ENCODE assay signal across 11 cellular contexts in the genomic region with DNA sequence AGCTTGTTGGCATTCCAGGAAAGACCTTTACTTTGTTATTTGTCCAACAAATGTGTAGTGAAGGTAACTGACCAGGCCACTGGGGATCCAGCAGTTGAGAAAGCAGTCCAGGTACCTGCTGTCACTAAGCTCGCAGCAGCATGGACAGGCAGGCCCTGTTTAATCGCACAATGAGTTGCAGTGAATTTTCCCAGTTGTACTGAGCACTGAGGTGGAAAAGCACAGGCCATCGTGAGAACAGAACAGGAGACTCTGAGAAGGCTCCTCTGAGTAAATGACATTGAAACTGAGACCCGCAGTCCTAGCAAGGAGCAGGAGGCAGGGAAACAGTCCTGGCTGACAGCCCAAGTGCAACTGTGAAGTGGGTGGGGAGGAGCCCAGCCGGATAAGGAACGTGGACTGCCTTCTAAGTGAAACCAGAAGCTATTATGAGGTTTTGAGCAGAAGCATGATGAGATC. TPM values are rescaled to one million over a fixed set of nuclear protein-coding genes. Genes with fewer than 3 reads are reported as not detected.
DNase-seq lines count a peak whose midpoint lies in the region; ATAC-seq, FAIRE-seq and TF ChIP-seq lines count a peak whose summit lies in the region.
"Had no signal": no experiment of that assay in that cellular context is flagged by ENCODE, and none has a peak within 500 bp of the region (broad histone marks: within the 10 kb centered on the region; RNA-seq: fewer than 3 reads in every experiment).

No MANE protein-coding gene starts in this region.

- H2AFZ ChIP-seq in GM12878 (ENCODE audit: control insufficient read depth, low read depth, low read length): no peak overlapping the region; the same call in 1 of the 2 replicates

- TF ChIP-seq POLR2A in GM12878 (IDR thresholded peaks at IDR 0.05; ENCODE audit: low read depth, low read length): no peak

- TF ChIP-seq EP300 in GM12878 (IDR thresholded peaks at IDR 0.05; ENCODE audit: borderline replicate concordance in 1 of 2, control insufficient read depth in 1 of 2, low read depth in 2 of 2, low read length in 2 of 2): no peak

- no peak overlapping the region; the same call in 1 of the 2 replicates for H3K27ac ChIP-seq in GM12878 (ENCODE audit: control insufficient read depth, insufficient read depth)
- H3K27ac ChIP-seq in lung (ENCODE audit: low read depth in 1 of 2, low read length in 1 of 2): peak overlapping the region in 1 of 2 donors; percentile 65
- no peak overlapping the region for H3K27ac ChIP-seq in aorta (ENCODE audit: low read depth in 1 of 2, low read length in 2 of 2)

- H3K4me2 ChIP-seq in GM12878 (ENCODE audit: control insufficient read depth, insufficient read depth): no peak overlapping the region

- POLR2A ChIA-PET in GM12878 (lab: Charles Lee): no interaction called here

- H3K4me1 ChIP-seq in GM12878 (ENCODE audit: control insufficient read depth, insufficient read depth, low read length): peaks cover 10% of the 10 kb centered on the region
- peaks cover 3% of the 10 kb centered on the region in 2 donors for H3K4me1 ChIP-seq in lung (ENCODE audit: control insufficient read depth in 2 of 2, insufficient read depth in 2 of 2, low read length in 2 of 2)
- no peaks in the 10 kb centered on the region for H3K4me1 ChIP-seq in aorta (ENCODE audit: control insufficient read depth in 1 of 2, insufficient read depth in 2 of 2, low read length in 2 of 2)

- 21% methylated on average over 6 of the region's 6 CpGs for WGBS in GM12878 (ENCODE audit: insufficient coverage, insufficient replicate concordance, low lambda C conversion rate, missing lambda C conversion rate)
- 34 to 52% methylated on average over 6 of the region's 6 CpGs for WGBS in lung, 2 donors
- 35 to 36% methylated on average over 6 of the region's 6 CpGs for WGBS in aorta, 2 donors

- no peaks in the 10 kb centered on the region for H3K9me3 ChIP-seq in GM12878 (replicated peaks; ENCODE audit: control insufficient read depth, insufficient read depth, low read length)
- no peaks in the 10 kb centered on the region for H3K9me3 ChIP-seq in lung (ENCODE audit: control insufficient read depth in 2 of 2, insufficient read depth in 1 of 2, low read length in 1 of 2)
- H3K9me3 ChIP-seq in aorta (ENCODE audit: control insufficient read depth, low read length): no peaks in the 10 kb centered on the region

- no peak for TF ChIP-seq RAD21 in GM12878 (IDR thresholded peaks at IDR 0.05; ENCODE audit: insufficient read depth, low read depth, low read length)

- peak; percentile 70 for ATAC-seq in Right ventricle myocardium inferior
- ATAC-seq in GM12878: peak; percentile 46
- ATAC-seq in lung (ENCODE audit: insufficient read depth, low FRiP score): peak; percentile 61
- peak; percentile 11 for ATAC-seq in aorta (ENCODE audit: low FRiP score)
- ATAC-seq in HG02763 (IDR thresholded peaks at IDR 0.05; ENCODE audit: unreplicated experiment): no peak

- H3K9ac ChIP-seq in GM12878 (ENCODE audit: control insufficient read depth, insufficient read depth, low read length): no peak overlapping the region

- H4K20me1 ChIP-seq in GM12878 (ENCODE audit: control insufficient read depth, insufficient read depth): no peaks in the 10 kb centered on the region

- BruUV-seq in GM12878 (replicated peaks; lab: Mats Ljungman, UMichigan): no TSS peak

- H3K79me2 ChIP-seq in GM12878 (ENCODE audit: control insufficient read depth, insufficient read depth, low read length): no peaks in the 10 kb centered on the region

- H3K4me3 ChIP-seq in GM12878 (no peak overlapping the region), lung (no peak overlapping the region), aorta (ENCODE audit: low read length in 2 of 2) (no peak overlapping the region)

- H3K36me3 ChIP-seq in GM12878 (ENCODE audit: control insufficient read depth in 2 of 2, insufficient read depth in 2 of 2, low read length in 1 of 2): no peaks in the 10 kb centered on the region
- H3K36me3 ChIP-seq in lung (ENCODE audit: control insufficient read depth in 2 of 2, insufficient read depth in 2 of 2, low read length in 2 of 2): no peaks in the 10 kb centered on the region
- no peaks in the 10 kb centered on the region for H3K36me3 ChIP-seq in aorta (ENCODE audit: control insufficient read depth in 1 of 2, insufficient read depth in 2 of 2, low read length in 1 of 2)

- in situ Hi-C loops in GM12878 (cut with MboI): no loop called here

- no peak for FAIRE-seq in GM12878 (lab: Jason Lieb, UNC)
- FAIRE-seq: colon had no signal

- H3K27me3 ChIP-seq in GM12878 (replicated peaks in 1 of 2; ENCODE audit: control insufficient read depth in 2 of 2, insufficient read depth in 2 of 2, low read length in 1 of 2) (no peaks in the 10 kb centered on the region; a peak in 1 of 4 replicates), lung (ENCODE audit: control insufficient read depth, insufficient read depth) (no peaks in the 10 kb centered on the region), aorta (ENCODE audit: control insufficient read depth in 1 of 2, insufficient read depth in 2 of 2, low read length in 1 of 2) (no peaks in the 10 kb centered on the region)

- TF ChIP-seq CTCF in GM12878 (IDR thresholded peaks at IDR 0.05 in 2 of 3, conservative IDR thresholded peaks at IDR 0.05 in 1 of 3; ENCODE audit: control insufficient read depth in 2 of 3, extremely low read depth in 1 of 3, insufficient read depth in 1 of 3, low read depth in 3 of 3, low read length in 3 of 3): no peak
- TF ChIP-seq CTCF in lung (IDR thresholded peaks at IDR 0.05; ENCODE audit: control extremely low read depth, extremely low read depth): no peak

- CTCF ChIA-PET in GM12878 (lab: Yijun Ruan, JAX): interaction anchor here (1.0 kb wide), 1 partner anchor 85 kb away, joined by 4 read pairs; no protein-coding TSS in a partner anchor

- SMC1A ChIA-PET in GM12878 (lab: Charles Lee; ENCODE audit: uncharacterized antibody, unreplicated experiment): interaction anchor here (1.5 kb wide), 1 partner anchor 160 kb away, joined by 3 read pairs; no protein-coding TSS in a partner anchor

- DNase-seq in Right ventricle myocardium inferior (ENCODE audit: missing footprints) (no peak), cardiac septum (ENCODE audit: low spot score) (no peak), GM12878 (ENCODE audit: low read depth, low spot score) (peak; percentile 16), lung (ENCODE audit: low spot score) (peak; percentile 72), aorta (no peak), ureter (ENCODE audit: low spot score) (no peak), ecto neural progenitor cell (ENCODE audit: low spot score) (no peak)
- DNase-seq: activated CD8-positive, alpha-beta memory T cell treated with anti-CD3 and anti-CD28 coated beads, Interleukin-2, amount 50 U/mL, for 4 hours; NCI-H1436 treated with DMSO at 0.1 percent for 48 hours had no signal

- intact Hi-C loops in Right ventricle myocardium inferior (cut with DNase I): no loop called here
- intact Hi-C loops in cardiac septum (cut with DNase I): no loop called here
- intact Hi-C loops in GM12878 (cut with micrococcal nuclease; ENCODE audit: unreplicated experiment): no loop called here
- intact Hi-C loops in aorta (cut with DNase I): no loop called here

- RAD21 ChIA-PET in GM12878 (lab: Charles Lee; ENCODE audit: unreplicated experiment): no interaction called here

TF ChIP-seq in GM12878, 131 proteins besides CTCF, POLR2A, EP300 and RAD21:
- TF ChIP-seq, protein P1, sequence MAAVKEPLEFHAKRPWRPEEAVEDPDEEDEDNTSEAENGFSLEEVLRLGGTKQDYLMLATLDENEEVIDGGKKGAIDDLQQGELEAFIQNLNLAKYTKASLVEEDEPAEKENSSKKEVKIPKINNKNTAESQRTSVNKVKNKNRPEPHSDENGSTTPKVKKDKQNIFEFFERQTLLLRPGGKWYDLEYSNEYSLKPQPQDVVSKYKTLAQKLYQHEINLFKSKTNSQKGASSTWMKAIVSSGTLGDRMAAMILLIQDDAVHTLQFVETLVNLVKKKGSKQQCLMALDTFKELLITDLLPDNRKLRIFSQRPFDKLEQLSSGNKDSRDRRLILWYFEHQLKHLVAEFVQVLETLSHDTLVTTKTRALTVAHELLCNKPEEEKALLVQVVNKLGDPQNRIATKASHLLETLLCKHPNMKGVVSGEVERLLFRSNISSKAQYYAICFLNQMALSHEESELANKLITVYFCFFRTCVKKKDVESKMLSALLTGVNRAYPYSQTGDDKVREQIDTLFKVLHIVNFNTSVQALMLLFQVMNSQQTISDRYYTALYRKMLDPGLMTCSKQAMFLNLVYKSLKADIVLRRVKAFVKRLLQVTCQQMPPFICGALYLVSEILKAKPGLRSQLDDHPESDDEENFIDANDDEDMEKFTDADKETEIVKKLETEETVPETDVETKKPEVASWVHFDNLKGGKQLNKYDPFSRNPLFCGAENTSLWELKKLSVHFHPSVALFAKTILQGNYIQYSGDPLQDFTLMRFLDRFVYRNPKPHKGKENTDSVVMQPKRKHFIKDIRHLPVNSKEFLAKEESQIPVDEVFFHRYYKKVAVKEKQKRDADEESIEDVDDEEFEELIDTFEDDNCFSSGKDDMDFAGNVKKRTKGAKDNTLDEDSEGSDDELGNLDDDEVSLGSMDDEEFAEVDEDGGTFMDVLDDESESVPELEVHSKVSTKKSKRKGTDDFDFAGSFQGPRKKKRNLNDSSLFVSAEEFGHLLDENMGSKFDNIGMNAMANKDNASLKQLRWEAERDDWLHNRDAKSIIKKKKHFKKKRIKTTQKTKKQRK (IDR thresholded peaks at IDR 0.05; ENCODE audit: low read depth, low read length): no peak
- TF ChIP-seq RUNX3 (IDR thresholded peaks at IDR 0.05; ENCODE audit: low read length): peak; percentile 6; the same call in 1 of the 2 replicates

RNA-seq across cellular contexts. Expression of a gene that starts 39.8 kb away (rescaled TPM):
- total RNA-seq in Right ventricle myocardium inferior (18.6 TPM), cardiac septum (4.4 TPM), GM12878 (2014; rRNA removed) (0.23 and 0.38 TPM in 2 replicates), GM12878 (2014; rRNA removed; fragmentation: Illumina TruSeq; extraction: Trizol) (0.28 and 0.45 TPM in 2 replicates), GM12878 (2021) (0.21 and 0.46 TPM in 2 replicates), lung (10 to 100 TPM; 17.8 to 25.6 TPM), aorta (10 to 100 TPM in 1 of 2 donors, 1 to 10 TPM in 1; 8.1 to 50.3 TPM), ureter (7.4 TPM)
- total RNA-seq in GM12878 (2013; cell fraction: nucleolus; rRNA removed): 13.1 and 16.6 TPM in 2 replicates
- polyA plus RNA-seq in GM12878 (2011; ENCODE audit: low read depth): 0.54 TPM
- polyA plus RNA-seq in GM12878 (2011; rRNA removed) (3.2 and 4.2 TPM in 2 replicates), GM12878 (2014; fragmentation: Illumina TruSeq; extraction: Trizol) (0.40 and 0.79 TPM in 2 replicates), GM12878 (2014; fragmentation: Nextera tagmentation; extraction: Ambion mirVana) (under 1 TPM; 0.07 to 0.21 TPM), GM12878 (2014; rRNA removed) (0.27 and 0.31 TPM in 2 replicates), GM12878 (2016; fragmentation: Nextera tagmentation; extraction: Ambion mirVana) (under 1 TPM; 0.32 to 0.83 TPM), lung (1 to 10 TPM; 1.5 to 1.9 TPM), aorta (under 1 TPM; 0.49 to 0.88 TPM)
- polyA plus RNA-seq in GM12878 (2011; cell fraction: cytosol; rRNA removed): 2.7 and 3.9 TPM in 2 replicates
- polyA plus RNA-seq in GM12878 (2011; cell fraction: nucleus; rRNA removed): 5.4 and 6.3 TPM in 2 replicates
- polyA plus RNA-seq in GM12878 (2012): 0.23 and 0.87 TPM in 2 replicates
- polyA minus RNA-seq in GM12878 (2011; rRNA and poly(A)+ RNA removed): 11.7 and 14.4 TPM in 2 replicates
- 2.8 and 4.3 TPM in 2 replicates for polyA minus RNA-seq in GM12878 (2011; cell fraction: cytosol; rRNA and poly(A)+ RNA removed)
- polyA minus RNA-seq in GM12878 (2011; cell fraction: nucleus; rRNA and poly(A)+ RNA removed): 6.9 and 11.3 TPM in 2 replicates

Comparison
In these comparisons a context has a peak if more than half of its experiments do, and no peak if none do; other contexts are left out.
1. DNase-seq: peak in GM12878 (single experiment) and lung (single experiment); none in Right ventricle myocardium inferior (single experiment), cardiac septum (single experiment), aorta (0 of 2), ureter (single experiment) and ecto neural progenitor cell (single experiment).